Comparison of ENCODE assay signal across 20 cellular contexts in genomic region chr1:232786845-232787455, GRCh38. TPM values are rescaled to one million over a fixed set of nuclear protein-coding genes. Genes with fewer than 3 reads are reported as not detected.
A peak's percentile ranks its signal among the peaks of the same experiment; 100 is the strongest.
DNase-seq lines count a peak whose midpoint lies in the region; ATAC-seq and TF ChIP-seq lines count a peak whose summit lies in the region.
"Had no signal": no experiment of that assay in that cellular context is flagged by ENCODE, and none has a peak within 500 bp of the region (broad histone marks: within the 10 kb centered on the region; RNA-seq: fewer than 3 reads in every experiment).

No MANE protein-coding gene starts in this region.

- H3K27ac Mint-ChIP-seq in activated CD4-positive, alpha-beta T cell treated with anti-CD3 and anti-CD28 coated beads, Interleukin-2, amount 10 ng/mL, durations not matched to agents 24 days and 14 days, result no peak overlapping the region
- peak overlapping the region in 3 of 9 donors; percentile 12 to 16 (median 14) for H3K27ac Mint-ChIP-seq in naive thymus-derived CD4-positive, alpha-beta T cell
- H3K27ac Mint-ChIP-seq in activated T-helper 17 cell treated with anti-CD3 and anti-CD28 coated beads, Interleukin-2, amount 50 U/mL, for 72 hours, result no peak overlapping the region
- H3K27ac Mint-ChIP-seq: activated naive CD8-positive, alpha-beta T cell had no signal

- H3K36me3 ChIP-seq in naive thymus-derived CD4-positive, alpha-beta T cell (ENCODE audit: control insufficient read depth in 2 of 3, insufficient read depth in 3 of 3, low read length in 3 of 3), result no peaks in the 10 kb centered on the region
- H3K36me3 ChIP-seq: heart right ventricle, suprapubic skin had no signal

- DNase-seq in activated CD4-positive, alpha-beta T cell treated with anti-CD3 and anti-CD28 coated beads, Interleukin-2, amount 10 ng/mL, durations not matched to agents 24 days and 14 days, result peak; percentile 69
- no peak for DNase-seq in activated CD4-positive, alpha-beta T cell treated with anti-CD3 and anti-CD28 coated beads, Interleukin-2, amount 50 U/mL, for 4 hours
- DNase-seq in SKM-1 (lab: John Stamatoyannopoulos, UW; ENCODE audit: unreplicated experiment), result peak; percentile 74
- peak in 4 of 9 donors; percentile 3 to 42 (median 16) for DNase-seq in naive thymus-derived CD4-positive, alpha-beta T cell
- DNase-seq: Caco-2; DMS79 treated with DMSO at 0.1 percent for 48 hours; heart right ventricle; KBM-7; mesenchymal stem cell; NCI-H226; PC-9; Right ventricle myocardium superior; stimulated activated CD4-positive, alpha-beta T cell treated with anti-CD3 and anti-CD28 coated beads, Interleukin-1b, Interleukin-23, amount 100 ng/mL, for 48 hours had no signal

- H3K27me3 Mint-ChIP-seq in activated CD4-positive, alpha-beta T cell treated with anti-CD3 and anti-CD28 coated beads, Interleukin-2, amount 10 ng/mL, durations not matched to agents 24 days and 14 days, result peaks cover 11% of the 10 kb centered on the region
- peaks cover 0 to 12% (median 4%) of the 10 kb centered on the region in 5 donors for H3K27me3 Mint-ChIP-seq in naive thymus-derived CD4-positive, alpha-beta T cell
- peaks cover 6% of the 10 kb centered on the region for H3K27me3 Mint-ChIP-seq in activated T-helper 17 cell treated with anti-CD3 and anti-CD28 coated beads, Interleukin-2, amount 50 U/mL, for 72 hours

- no peaks in the 10 kb centered on the region for H3K36me3 Mint-ChIP-seq in activated CD4-positive, alpha-beta T cell treated with anti-CD3 and anti-CD28 coated beads, Interleukin-2, amount 10 ng/mL, durations not matched to agents 24 days and 14 days (ENCODE audit: low read depth)
- no peaks in the 10 kb centered on the region for H3K36me3 Mint-ChIP-seq in naive thymus-derived CD4-positive, alpha-beta T cell
- H3K36me3 Mint-ChIP-seq in activated T-helper 17 cell treated with anti-CD3 and anti-CD28 coated beads, Interleukin-2, amount 50 U/mL, for 72 hours (ENCODE audit: low read depth), result no peaks in the 10 kb centered on the region
- H3K36me3 Mint-ChIP-seq: activated naive CD8-positive, alpha-beta T cell had no signal

- TF ChIP-seq EP300 in Ishikawa (IDR thresholded peaks at IDR 0.05; ENCODE audit: borderline replicate concordance), result no peak

- no peaks in the 10 kb centered on the region for H3K9me3 Mint-ChIP-seq in activated CD4-positive, alpha-beta T cell treated with anti-CD3 and anti-CD28 coated beads, Interleukin-2, amount 10 ng/mL, durations not matched to agents 24 days and 14 days
- H3K9me3 Mint-ChIP-seq in naive thymus-derived CD4-positive, alpha-beta T cell, result no peaks in the 10 kb centered on the region
- H3K9me3 Mint-ChIP-seq in activated T-helper 17 cell treated with anti-CD3 and anti-CD28 coated beads, Interleukin-2, amount 50 U/mL, for 72 hours, result no peaks in the 10 kb centered on the region

- CTCF ChIA-PET in naive thymus-derived CD4-positive, alpha-beta T cell (lab: Charles Lee), result no interaction called here

- no peaks in the 10 kb centered on the region for H3K9me3 ChIP-seq in naive thymus-derived CD4-positive, alpha-beta T cell (ENCODE audit: control insufficient read depth in 2 of 3, low read length in 3 of 3)
- H3K9me3 ChIP-seq: Caco-2, heart right ventricle, suprapubic skin had no signal

- no peak overlapping the region for H3K4me3 Mint-ChIP-seq in activated CD4-positive, alpha-beta T cell treated with anti-CD3 and anti-CD28 coated beads, Interleukin-2, amount 10 ng/mL, durations not matched to agents 24 days and 14 days
- peak overlapping the region in 2 of 10 donors; percentile 32 to 56 for H3K4me3 Mint-ChIP-seq in naive thymus-derived CD4-positive, alpha-beta T cell
- H3K4me3 Mint-ChIP-seq in activated T-helper 17 cell treated with anti-CD3 and anti-CD28 coated beads, Interleukin-2, amount 50 U/mL, for 72 hours, result no peak overlapping the region
- H3K4me3 Mint-ChIP-seq: activated naive CD8-positive, alpha-beta T cell had no signal

- peaks cover 0 to 3% of the 10 kb centered on the region in 2 donors for H3K27me3 ChIP-seq in naive thymus-derived CD4-positive, alpha-beta T cell (ENCODE audit: control insufficient read depth in 2 of 2, insufficient read depth in 2 of 2, low read length in 2 of 2)
- H3K27me3 ChIP-seq: heart right ventricle, suprapubic skin had no signal

- no peak overlapping the region for H3K27ac ChIP-seq in naive thymus-derived CD4-positive, alpha-beta T cell (ENCODE audit: low read depth, low read length)
- H3K27ac ChIP-seq: epithelial cell of prostate, heart right ventricle, PC-9, suprapubic skin had no signal

- POLR2A ChIA-PET in naive thymus-derived CD4-positive, alpha-beta T cell (lab: Charles Lee), result interaction anchor here (0.6 kb wide), 1 partner anchor 208 kb away, joined by 3 read pairs; no protein-coding TSS in a partner anchor

- H3K4me1 Mint-ChIP-seq in activated CD4-positive, alpha-beta T cell treated with anti-CD3 and anti-CD28 coated beads, Interleukin-2, amount 10 ng/mL, durations not matched to agents 24 days and 14 days, result no peaks in the 10 kb centered on the region
- peaks cover 0 to 11% (median 6%) of the 10 kb centered on the region in 7 donors for H3K4me1 Mint-ChIP-seq in naive thymus-derived CD4-positive, alpha-beta T cell
- no peaks in the 10 kb centered on the region for H3K4me1 Mint-ChIP-seq in activated T-helper 17 cell treated with anti-CD3 and anti-CD28 coated beads, Interleukin-2, amount 50 U/mL, for 72 hours

- no peak overlapping the region for H3K4me3 ChIP-seq in naive thymus-derived CD4-positive, alpha-beta T cell (ENCODE audit: low read length)
- H3K4me3 ChIP-seq: heart right ventricle, PC-9, suprapubic skin had no signal

- intact Hi-C loops in activated CD4-positive, alpha-beta T cell treated with anti-CD3 and anti-CD28 coated beads, Interleukin-2, amount 10 ng/mL, durations not matched to agents 24 days and 14 days (cut with micrococcal nuclease), result no loop called here
- intact Hi-C loops in naive thymus-derived CD4-positive, alpha-beta T cell (cut with micrococcal nuclease), result no loop called here

- TF ChIP-seq RAD21 in Ishikawa (IDR thresholded peaks at IDR 0.05; ENCODE audit: low read depth), result no peak

- ATAC-seq in naive thymus-derived CD4-positive, alpha-beta T cell, result peak; percentile 41
- ATAC-seq in activated T-helper 17 cell treated with anti-CD3 and anti-CD28 coated beads, Interleukin-2, amount 50 U/mL, for 72 hours (replicated peaks), result no peak
- no peak for ATAC-seq in activated CD4-positive, CD25-positive, alpha-beta regulatory T cell treated with anti-CD3 and anti-CD28 coated beads, Interleukin-2, amount 50 U/mL, for 24 hours
- no peak for ATAC-seq in HG03039 (IDR thresholded peaks at IDR 0.05; ENCODE audit: unreplicated experiment)
- ATAC-seq: heart right ventricle had no signal

- H3K4me1 ChIP-seq in naive thymus-derived CD4-positive, alpha-beta T cell (ENCODE audit: control insufficient read depth in 2 of 2, insufficient read depth in 2 of 2, low read length in 2 of 2), result no peaks in the 10 kb centered on the region
- H3K4me1 ChIP-seq: Caco-2, suprapubic skin had no signal

TF ChIP-seq in Ishikawa, 13 proteins besides CTCF, POLR2A, EP300 and RAD21:
- TF ChIP-seq MAX (IDR thresholded peaks at IDR 0.05) (no peak), TCF12 (IDR thresholded peaks at IDR 0.05; ENCODE audit: low read depth) (no peak), CEBPB (IDR thresholded peaks at IDR 0.05) (peak; percentile 37; the same call in 1 of the 2 replicates), YY1 (IDR thresholded peaks at IDR 0.05; ENCODE audit: low read depth) (no peak)
- TF ChIP-seq, protein P1, sequence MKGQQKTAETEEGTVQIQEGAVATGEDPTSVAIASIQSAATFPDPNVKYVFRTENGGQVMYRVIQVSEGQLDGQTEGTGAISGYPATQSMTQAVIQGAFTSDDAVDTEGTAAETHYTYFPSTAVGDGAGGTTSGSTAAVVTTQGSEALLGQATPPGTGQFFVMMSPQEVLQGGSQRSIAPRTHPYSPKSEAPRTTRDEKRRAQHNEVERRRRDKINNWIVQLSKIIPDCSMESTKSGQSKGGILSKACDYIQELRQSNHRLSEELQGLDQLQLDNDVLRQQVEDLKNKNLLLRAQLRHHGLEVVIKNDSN (IDR thresholded peaks at IDR 0.05), result no peak

RNA-seq across cellular contexts. Expression of gene MAP10, which starts 18.3 kb away (rescaled TPM):
- total RNA-seq in activated CD4-positive, alpha-beta T cell treated with anti-CD3 and anti-CD28 coated beads, Interleukin-2, amount 10 ng/mL, durations not matched to agents 24 days and 14 days, result 2.6 and 2.7 TPM in 2 replicates
- total RNA-seq in naive thymus-derived CD4-positive, alpha-beta T cell, result 1 to 10 TPM; 1.5 to 4.5 (median 3.2) TPM
- polyA plus RNA-seq in naive thymus-derived CD4-positive, alpha-beta T cell, result 1 to 10 TPM; 2.4 TPM
- total RNA-seq in activated T-helper 17 cell treated with anti-CD3 and anti-CD28 coated beads, Interleukin-2, amount 50 U/mL, for 72 hours, result 1 to 10 TPM; 1.2 to 1.5 TPM
- total RNA-seq: Caco-2 had no signal

Comparison
In these comparisons a context has a peak if more than half of its experiments do, and no peak if none do; other contexts are left out.
1. DNase-seq: peak in activated CD4-positive, alpha-beta T cell treated with anti-CD3 and anti-CD28 coated beads, Interleukin-2, amount 10 ng/mL, durations not matched to agents 24 days and 14 days (single experiment) and SKM-1 (single experiment); none in activated CD4-positive, alpha-beta T cell treated with anti-CD3 and anti-CD28 coated beads, Interleukin-2, amount 50 U/mL, for 4 hours (0 of 2).